ENCODE assay signal across 18 cellular contexts in genomic region chr15:101646652-101647051, GRCh38. TPM values are rescaled to one million over a fixed set of nuclear protein-coding genes. Genes with fewer than 3 reads are reported as not detected.
DNase-seq lines count a peak whose midpoint lies in the region; ATAC-seq and TF ChIP-seq lines count a peak whose summit lies in the region.
"Had no signal": no experiment of that assay in that cellular context is flagged by ENCODE, and none has a peak within 500 bp of the region (broad histone marks: within the 10 kb centered on the region; RNA-seq: fewer than 3 reads in every experiment).

No MANE protein-coding gene starts in this region.

- no peak for TF ChIP-seq CTCF in RWPE1 (conservative IDR thresholded peaks at IDR 0.05; ENCODE audit: low read depth)

- POLR2A ChIA-PET in RWPE1 (lab: Yijun Ruan, JAX; ENCODE audit: low non-redundant PET), result no interaction called here
- POLR2A ChIA-PET in T-cell (lab: Charles Lee), result no interaction called here

- H3K4me1 ChIP-seq in adipocyte (ENCODE audit: control insufficient read depth, insufficient read depth, low read length), result peaks cover 20% of the 10 kb centered on the region

- no peak overlapping the region for H3K9ac ChIP-seq in adipocyte (ENCODE audit: low read length)

- H3K36me3 Mint-ChIP-seq in activated naive CD4-positive, alpha-beta T cell treated with anti-CD3 and anti-CD28 coated beads for 36 hours (ENCODE audit: low read depth), result peaks cover 27% of the 10 kb centered on the region
- H3K36me3 Mint-ChIP-seq in activated naive CD4-positive, alpha-beta T cell treated with anti-CD3 and anti-CD28 coated beads, Interleukin-2, amount 10 ng/mL, durations not matched to agents 7 days and 5 days, result peaks cover 53% of the 10 kb centered on the region
- H3K36me3 Mint-ChIP-seq in T-cell, result peaks cover 32% of the 10 kb centered on the region

- H3K9me3 ChIP-seq in adipocyte (ENCODE audit: control insufficient read depth, low read length), result no peaks in the 10 kb centered on the region
- H3K9me3 ChIP-seq: body of pancreas, prostate gland, stomach, uterus had no signal

- no peaks in the 10 kb centered on the region for H3K9me3 Mint-ChIP-seq in activated naive CD4-positive, alpha-beta T cell treated with anti-CD3 and anti-CD28 coated beads for 36 hours
- H3K9me3 Mint-ChIP-seq in activated naive CD4-positive, alpha-beta T cell treated with anti-CD3 and anti-CD28 coated beads, Interleukin-2, amount 10 ng/mL, durations not matched to agents 7 days and 5 days, result no peaks in the 10 kb centered on the region
- H3K9me3 Mint-ChIP-seq in T-cell, result no peaks in the 10 kb centered on the region
- H3K9me3 Mint-ChIP-seq: natural killer cell treated with Interleukin-12 subunit alpha and Interleukin-12 subunit beta and Interleukin-15 and Interleukin-18, amount 100 ng/mL, for 72 hours; T-helper 1 cell treated with Interleukin-12 subunit alpha and Interleukin-12 subunit beta and Interleukin-4 antibody, amounts not matched to agents 30 μg/mL and 1 μg/mL, for 36 hours had no signal

- peak overlapping the region; percentile 72 for H3K27ac Mint-ChIP-seq in activated naive CD4-positive, alpha-beta T cell treated with anti-CD3 and anti-CD28 coated beads for 36 hours
- no peak overlapping the region for H3K27ac Mint-ChIP-seq in activated naive CD4-positive, alpha-beta T cell treated with anti-CD3 and anti-CD28 coated beads, Interleukin-2, amount 10 ng/mL, durations not matched to agents 7 days and 5 days
- no peak overlapping the region for H3K27ac Mint-ChIP-seq in T-cell
- H3K27ac Mint-ChIP-seq: natural killer cell treated with Interleukin-12 subunit alpha and Interleukin-12 subunit beta and Interleukin-15 and Interleukin-18, amount 100 ng/mL, for 72 hours; T-helper 1 cell treated with Interleukin-12 subunit alpha and Interleukin-12 subunit beta and Interleukin-4 antibody, amounts not matched to agents 30 μg/mL and 1 μg/mL, for 36 hours had no signal

- no peak for DNase-seq in activated naive CD4-positive, alpha-beta T cell treated with anti-CD3 and anti-CD28 coated beads for 36 hours
- DNase-seq in activated naive CD4-positive, alpha-beta T cell treated with anti-CD3 and anti-CD28 coated beads, Interleukin-2, amount 10 ng/mL, durations not matched to agents 7 days and 5 days, result no peak
- DNase-seq in adipocyte (ENCODE audit: low read depth), result peak; percentile 16
- peak; percentile 66 for DNase-seq in left ventricle myocardium superior
- DNase-seq in substantia nigra (lab: John Stamatoyannopoulos, UW), result peak in 1 of 49 donors; percentile 9
- DNase-seq in RWPE1 (ENCODE audit: low spot score), result no peak
- no peak for DNase-seq in SKM-1 treated with dmso at 0.1 percent for 144 hours (lab: John Stamatoyannopoulos, UW; ENCODE audit: unreplicated experiment)
- DNase-seq in T-cell, result no peak
- DNase-seq: activated CD8-positive, alpha-beta memory T cell treated with anti-CD3 and anti-CD28 coated beads, Interleukin-2, amount 50 U/mL, for 4 hours; body of pancreas; mesendoderm; NCI-H2029; NCI-H446 treated with DMSO at 0.1 percent for 48 hours; stomach; uterus had no signal

- no peaks in the 10 kb centered on the region for H3K27me3 ChIP-seq in adipocyte (replicated peaks; ENCODE audit: control insufficient read depth, insufficient read depth, low read length)
- H3K27me3 ChIP-seq: body of pancreas, stomach, uterus had no signal

- peaks cover 73% of the 10 kb centered on the region for H3K36me3 ChIP-seq in adipocyte (ENCODE audit: control insufficient read depth, insufficient read depth, low read length, severe bottlenecking)
- H3K36me3 ChIP-seq: uterus had no signal

- ATAC-seq in left ventricle myocardium superior (peak; percentile 80), T-cell (replicated peaks in 1 of 4) (no peak)
- ATAC-seq: body of pancreas; natural killer cell treated with Interleukin-12 subunit alpha and Interleukin-12 subunit beta and Interleukin-15 and Interleukin-18, amount 100 ng/mL, for 72 hours had no signal

- H3K4me3 Mint-ChIP-seq in activated naive CD4-positive, alpha-beta T cell treated with anti-CD3 and anti-CD28 coated beads for 36 hours, result no peak overlapping the region
- H3K4me3 Mint-ChIP-seq in activated naive CD4-positive, alpha-beta T cell treated with anti-CD3 and anti-CD28 coated beads, Interleukin-2, amount 10 ng/mL, durations not matched to agents 7 days and 5 days, result no peak overlapping the region
- H3K4me3 Mint-ChIP-seq in T-cell, result no peak overlapping the region
- H3K4me3 Mint-ChIP-seq: natural killer cell treated with Interleukin-12 subunit alpha and Interleukin-12 subunit beta and Interleukin-15 and Interleukin-18, amount 100 ng/mL, for 72 hours; T-helper 1 cell treated with Interleukin-12 subunit alpha and Interleukin-12 subunit beta and Interleukin-4 antibody, amounts not matched to agents 30 μg/mL and 1 μg/mL, for 36 hours had no signal

- intact Hi-C loops in activated naive CD4-positive, alpha-beta T cell treated with anti-CD3 and anti-CD28 coated beads for 36 hours (cut with micrococcal nuclease), result loop anchor here (5.0 kb wide), 1 partner anchor 639 kb away; no protein-coding TSS in a partner anchor
- intact Hi-C loops in left ventricle myocardium superior (cut with micrococcal nuclease), result no loop called here

- H3K27me3 Mint-ChIP-seq in activated naive CD4-positive, alpha-beta T cell treated with anti-CD3 and anti-CD28 coated beads for 36 hours (ENCODE audit: low read depth), result no peaks in the 10 kb centered on the region
- no peaks in the 10 kb centered on the region for H3K27me3 Mint-ChIP-seq in activated naive CD4-positive, alpha-beta T cell treated with anti-CD3 and anti-CD28 coated beads, Interleukin-2, amount 10 ng/mL, durations not matched to agents 7 days and 5 days
- no peaks in the 10 kb centered on the region for H3K27me3 Mint-ChIP-seq in T-cell
- H3K27me3 Mint-ChIP-seq: natural killer cell treated with Interleukin-12 subunit alpha and Interleukin-12 subunit beta and Interleukin-15 and Interleukin-18, amount 100 ng/mL, for 72 hours had no signal

- H3K4me1 Mint-ChIP-seq in activated naive CD4-positive, alpha-beta T cell treated with anti-CD3 and anti-CD28 coated beads for 36 hours (ENCODE audit: low read depth), result peaks cover 54% of the 10 kb centered on the region
- peaks cover 44% of the 10 kb centered on the region for H3K4me1 Mint-ChIP-seq in activated naive CD4-positive, alpha-beta T cell treated with anti-CD3 and anti-CD28 coated beads, Interleukin-2, amount 10 ng/mL, durations not matched to agents 7 days and 5 days
- peaks cover 56 to 62% (median 59%) of the 10 kb centered on the region in 3 donors for H3K4me1 Mint-ChIP-seq in T-cell

- H3K27ac ChIP-seq in substantia nigra (ENCODE audit: low read depth, low read length, poor library complexity, severe bottlenecking) (peak overlapping the region; percentile 3), RWPE1 (no peak overlapping the region)
- H3K27ac ChIP-seq: body of pancreas, prostate gland, stomach, uterus had no signal

- no peak overlapping the region for H3K4me3 ChIP-seq in adipocyte (ENCODE audit: low read length)
- H3K4me3 ChIP-seq: body of pancreas, prostate gland, stomach, uterus had no signal

- CTCF ChIA-PET in activated naive CD4-positive, alpha-beta T cell treated with anti-CD3 and anti-CD28 coated beads for 36 hours (lab: Charles Lee), result no interaction called here
- CTCF ChIA-PET in activated naive CD4-positive, alpha-beta T cell treated with anti-CD3 and anti-CD28 coated beads, Interleukin-2, amount 10 ng/mL, durations not matched to agents 7 days and 5 days (lab: Charles Lee), result no interaction called here
- CTCF ChIA-PET in RWPE1 (lab: Yijun Ruan, JAX), result no interaction called here
- CTCF ChIA-PET in T-cell (lab: Charles Lee), result interaction anchor here in 1 of 2 donors (0.9 kb wide), 1 partner anchor 349 kb away, joined by 4 read pairs; no protein-coding TSS in a partner anchor

RNA-seq across cellular contexts. Expression of gene TM2D3, which starts 5.5 kb away (rescaled TPM):
- 10 to 100 TPM; 52.8 to 53.0 TPM for total RNA-seq in activated naive CD4-positive, alpha-beta T cell treated with anti-CD3 and anti-CD28 coated beads for 36 hours
- 48.7 TPM for total RNA-seq in left ventricle myocardium superior
- 10 to 100 TPM; 55.7 to 96.9 (median 64.6) TPM for total RNA-seq in T-cell

Comparison
In these comparisons a context has a peak if more than half of its experiments do, and no peak if none do; other contexts are left out.
1. DNase-seq: peak in adipocyte (single experiment) and left ventricle myocardium superior (single experiment); none in activated naive CD4-positive, alpha-beta T cell treated with anti-CD3 and anti-CD28 coated beads for 36 hours (single experiment), activated naive CD4-positive, alpha-beta T cell treated with anti-CD3 and anti-CD28 coated beads, Interleukin-2, amount 10 ng/mL, durations not matched to agents 7 days and 5 days (single experiment), RWPE1 (single experiment), SKM-1 treated with dmso at 0.1 percent for 144 hours (single experiment) and T-cell (0 of 34).